ENCODE assay signal across 8 cellular contexts in the genomic region with DNA sequence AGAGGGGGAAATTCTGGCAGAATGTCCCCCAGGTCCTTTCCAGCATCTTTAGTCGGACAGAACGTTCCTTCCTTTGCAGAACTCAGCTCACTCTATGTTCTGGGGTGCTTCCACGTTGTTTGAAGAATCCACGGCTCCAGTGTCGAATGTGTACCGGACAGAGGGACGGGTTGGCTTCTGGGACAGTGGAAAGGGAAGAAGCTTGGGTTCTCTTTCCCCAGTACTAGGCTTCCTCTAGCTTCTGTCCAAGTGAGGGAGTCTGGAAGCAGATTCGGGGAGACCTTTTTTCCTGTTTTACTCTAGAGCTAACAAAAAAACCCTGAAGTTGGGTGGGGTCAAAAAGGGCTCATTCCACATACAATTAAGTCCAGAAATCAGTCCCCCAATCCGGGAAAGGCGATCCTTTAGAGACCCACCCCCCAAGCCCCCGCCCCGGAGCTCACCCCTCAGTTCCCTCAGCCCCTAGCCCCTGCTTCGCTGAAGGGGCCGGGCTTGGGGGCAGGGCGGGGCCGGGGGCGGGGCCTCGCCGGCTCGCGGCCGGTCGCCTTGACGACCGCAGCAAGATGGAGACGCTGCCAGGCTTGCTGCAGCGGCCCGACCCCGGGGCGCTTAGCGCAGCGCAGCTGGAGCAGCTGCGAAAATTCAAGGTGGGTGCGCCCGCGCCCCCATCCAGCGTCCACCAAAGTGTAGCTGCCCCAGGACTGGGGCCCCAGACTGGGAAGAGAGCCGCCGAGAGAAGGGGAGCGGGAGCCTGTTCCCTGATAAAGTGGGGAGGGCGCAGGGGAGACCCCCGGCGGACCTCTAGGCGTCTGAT. TPM values are rescaled to one million over a fixed set of nuclear protein-coding genes. Genes with fewer than 3 reads are reported as not detected.
DNase-seq lines count a peak whose midpoint lies in the region; ATAC-seq and TF ChIP-seq lines count a peak whose summit lies in the region.

A gene with protein sequence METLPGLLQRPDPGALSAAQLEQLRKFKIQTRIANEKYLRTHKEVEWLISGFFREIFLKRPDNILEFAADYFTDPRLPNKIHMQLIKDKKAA (plus strand): TSS at position 549 of the 814 bp plus-strand sequence. CDS start 15 bp downstream, at position 564.

- no peaks in the 10 kb centered on the region for H3K9me3 ChIP-seq in heart right ventricle

- H3K4me1 ChIP-seq in heart right ventricle: peaks cover 7 to 58% (median 40%) of the 10 kb centered on the region in 9 donors

- DNase-seq in AG10803 (ENCODE audit: low read depth): peak; percentile 8
- DNase-seq in NCI-H2171 treated with DMSO at 0.1 percent for 48 hours (lab: John Stamatoyannopoulos, UW): peak; percentile 15
- peak; percentile 77 for DNase-seq in activated effector memory CD4-positive, alpha-beta T cell treated with anti-CD3 and anti-CD28 coated beads, Interleukin-2, amount 50 U/mL, for 16 hours
- peak in 1 of 2 donors; percentile 51 for DNase-seq in heart right ventricle
- peak; percentile 70 for DNase-seq in retina
- DNase-seq in effector CD4-positive, alpha-beta T cell: no peak

- intact Hi-C loops in heart right ventricle (cut with DNase I): loop anchor here in 1 of 10 donors (10.0 kb wide), 1 partner anchor 106 kb away; a partner anchor contains a TSS

- 2% methylated on average over 43 to 44 of the region's 44 CpGs for WGBS in heart right ventricle, 2 donors

- peak within 1 kb of the TSS; percentile 2 to 80 (median 75) for H3K27ac ChIP-seq in heart right ventricle

- no peaks in the 10 kb centered on the region for H3K36me3 ChIP-seq in heart right ventricle

- H3K4me3 ChIP-seq in AG10803 (ENCODE audit: low read length) (peak within 1 kb of the TSS; percentile 55), heart right ventricle (peak within 1 kb of the TSS; percentile 41 to 71 (median 58))

- peaks cover 0 to 75% (median 17%) of the 10 kb centered on the region in 7 donors for H3K27me3 ChIP-seq in heart right ventricle

- peak; percentile 70 for ATAC-seq in GM19452 (IDR thresholded peaks at IDR 0.05; ENCODE audit: unreplicated experiment)
- peak; percentile 76 to 91 (median 86) for ATAC-seq in heart right ventricle
- ATAC-seq in GM21390 (IDR thresholded peaks at IDR 0.05; ENCODE audit: unreplicated experiment): no peak

- TF ChIP-seq CTCF in AG10803 (conservative IDR thresholded peaks at IDR 0.05; ENCODE audit: low read length) (no peak), heart right ventricle (IDR thresholded peaks at IDR 0.05) (peak in 3 of 9 donors; percentile 14 to 32 (median 28))

RNA-seq across cellular contexts. Expression of the gene that starts here (rescaled TPM):
- 10 to 100 TPM in 2 of 10 donors, 1 to 10 TPM in 8; 3.4 to 11.4 (median 7.1) TPM for total RNA-seq in heart right ventricle
- polyA plus RNA-seq in heart right ventricle: 1 to 10 TPM in 1 of 2 donors, not detected in 1; 5.5 TPM
